Comparison of ENCODE assay signal across 13 cellular contexts in the genomic region with DNA sequence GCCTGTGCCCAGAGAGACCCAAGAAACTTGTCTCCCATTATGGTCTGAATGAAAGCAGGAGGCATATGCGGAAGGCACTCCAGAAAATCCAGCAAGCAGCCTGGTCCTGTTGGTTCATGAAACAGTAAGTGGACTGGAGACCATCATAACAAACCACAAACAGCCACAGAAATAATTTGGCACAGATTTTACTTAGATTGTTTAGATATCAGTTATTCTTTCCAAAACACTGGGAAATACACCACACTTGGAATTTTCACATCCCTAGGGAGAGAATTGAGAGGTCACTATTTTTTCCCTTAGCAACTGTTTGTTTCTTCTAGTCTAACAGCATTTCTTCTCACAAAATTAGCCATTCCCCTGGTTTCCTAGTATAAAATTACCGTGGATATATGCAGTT.
DNase-seq lines count a peak whose midpoint lies in the region; ATAC-seq and TF ChIP-seq lines count a peak whose summit lies in the region.
"Had no signal": no experiment of that assay in that cellular context is flagged by ENCODE, and none has a peak within 500 bp of the region (broad histone marks: within the 10 kb centered on the region; RNA-seq: fewer than 3 reads in every experiment).

No MANE protein-coding gene starts in this region.

- WGBS in transverse colon (ENCODE audit: low coverage in 1 of 2), 2 donors, result 50 to 65% methylated on average over 1 to 2 of the region's 2 CpGs

- peak; percentile 19 for DNase-seq in LHCN-M2 (ENCODE audit: low read depth)
- peak; percentile 51 for DNase-seq in astrocyte of the hippocampus (ENCODE audit: low read depth, low spot score)
- DNase-seq in fibroblast of gingiva (ENCODE audit: low read depth), result peak; percentile 63
- peak; percentile 55 for DNase-seq in stromal cell of bone marrow (ENCODE audit: low read depth)
- no peak for DNase-seq in transverse colon
- DNase-seq in cerebellar cortex (ENCODE audit: low spot score), result no peak
- DNase-seq: C1 segment of cervical spinal cord; CD4-positive, alpha-beta T cell; GOT3; H9; IMR-90 had no signal

- no peak for TF ChIP-seq POLR2A in transverse colon (IDR thresholded peaks at IDR 0.05)

- H3K4me3 ChIP-seq in transverse colon, result no peak overlapping the region
- H3K4me3 ChIP-seq: GM12878 had no signal

- peaks cover 11 to 20% of the 10 kb centered on the region in 2 donors for H3K9me3 ChIP-seq in transverse colon

- ATAC-seq in HG02870 (IDR thresholded peaks at IDR 0.05; ENCODE audit: unreplicated experiment), result no peak
- ATAC-seq: GM12878 had no signal

- in situ Hi-C loops in transverse colon (cut with MboI; ENCODE audit: low pct_ligation_motif_present in 1 of 4, low pct_unique_long_range_greater_than_20kb in 1 of 4, low sequenced_read_pairs in 3 of 4), result no loop called here

- no peaks in the 10 kb centered on the region for H3K27me3 ChIP-seq in transverse colon

- no peaks in the 10 kb centered on the region for H3K36me3 ChIP-seq in transverse colon

- TF ChIP-seq CTCF in transverse colon (IDR thresholded peaks at IDR 0.05), result no peak

- intact Hi-C loops in transverse colon (cut with DNase I; ENCODE audit: low total_unique reads), result no loop called here

- H3K27ac ChIP-seq in transverse colon, result no peak overlapping the region

- no peaks in the 10 kb centered on the region for H3K4me1 ChIP-seq in transverse colon

- TF ChIP-seq EP300 in transverse colon (IDR thresholded peaks at IDR 0.05; ENCODE audit: low read depth), result no peak

Comparison
In these comparisons a context has a peak if more than half of its experiments do, and no peak if none do; other contexts are left out.
1. DNase-seq: peak in LHCN-M2 (single experiment), astrocyte of the hippocampus (single experiment), fibroblast of gingiva (single experiment) and stromal cell of bone marrow (single experiment); none in transverse colon (single experiment) and cerebellar cortex (single experiment).